ENCODE assay signal across 11 cellular contexts in genomic region chr10:17175551-17175950, GRCh38. TPM values are rescaled to one million over a fixed set of nuclear protein-coding genes. Genes with fewer than 3 reads are reported as not detected.
DNase-seq lines count a peak whose midpoint lies in the region; ATAC-seq and TF ChIP-seq lines count a peak whose summit lies in the region.
"Had no signal": no experiment of that assay in that cellular context is flagged by ENCODE, and none has a peak within 500 bp of the region (broad histone marks: within the 10 kb centered on the region; RNA-seq: fewer than 3 reads in every experiment).

No MANE protein-coding gene starts in this region.

- H3K4me2 ChIP-seq in smooth muscle cell: no peak overlapping the region
- H3K4me2 ChIP-seq: A549 had no signal

- in situ Hi-C loops in SK-MEL-5 (cut with HindIII; ENCODE audit: low pct_unique_long_range_greater_than_20kb, low sequenced_read_pairs): no loop called here

- H3K9me3 ChIP-seq in smooth muscle cell (replicated peaks; ENCODE audit: low read depth): no peaks in the 10 kb centered on the region
- H3K9me3 ChIP-seq: A549, breast epithelium had no signal

- no peaks in the 10 kb centered on the region for H3F3A ChIP-seq in smooth muscle cell (ENCODE audit: low read depth)

- peak overlapping the region; percentile 67 for H2AFZ ChIP-seq in smooth muscle cell (ENCODE audit: low read depth)

- no peaks in the 10 kb centered on the region for H3K36me3 ChIP-seq in smooth muscle cell (ENCODE audit: low read depth)
- H3K36me3 ChIP-seq: breast epithelium had no signal

- TF ChIP-seq CTCF in smooth muscle cell (IDR thresholded peaks at IDR 0.05; ENCODE audit: borderline replicate concordance, insufficient read depth, poor library complexity, severe bottlenecking): no peak

- DNase-seq in NOMO-1 (lab: John Stamatoyannopoulos, UW; ENCODE audit: unreplicated experiment in 2 of 2): peak; percentile 12 to 15
- DNase-seq in NOMO-1 treated with dmso at 0.1 percent for 144 hours (lab: John Stamatoyannopoulos, UW; ENCODE audit: unreplicated experiment): no peak
- DNase-seq in SK-MEL-5 (ENCODE audit: low read depth, low spot score): peak; percentile 33
- peak; percentile 17 for DNase-seq in fibroblast of gingiva (ENCODE audit: low read depth)
- DNase-seq in smooth muscle cell (lab: John Stamatoyannopoulos, UW; ENCODE audit: unreplicated experiment): no peak
- no peak for DNase-seq in left colon
- no peak for DNase-seq in T-helper 9 cell
- DNase-seq: NCI-H187 had no signal

- 80% methylated on average over 4 of the region's 4 CpGs for WGBS in smooth muscle cell (ENCODE audit: low lambda C conversion rate)

- no peaks in the 10 kb centered on the region for H3K27me3 ChIP-seq in smooth muscle cell (ENCODE audit: low read depth)
- H3K27me3 ChIP-seq: breast epithelium had no signal

- H3K9ac ChIP-seq in smooth muscle cell (ENCODE audit: low read depth): no peak overlapping the region

- no peaks in the 10 kb centered on the region for H3K79me2 ChIP-seq in smooth muscle cell (ENCODE audit: low read depth)

- peaks cover 26% of the 10 kb centered on the region for H3K4me1 ChIP-seq in smooth muscle cell (ENCODE audit: low read depth)
- H3K4me1 ChIP-seq: A549, breast epithelium had no signal

- intact Hi-C loops in left colon (cut with DNase I, micrococcal nuclease): no loop called here

- no peaks in the 10 kb centered on the region for H4K20me1 ChIP-seq in smooth muscle cell (ENCODE audit: low read depth)

- no peak overlapping the region for H3K4me3 ChIP-seq in smooth muscle cell
- H3K4me3 ChIP-seq: A549 had no signal

- no peak overlapping the region for H3K27ac ChIP-seq in smooth muscle cell (ENCODE audit: low read depth)
- H3K27ac ChIP-seq: A549, breast epithelium had no signal

- ATAC-seq in left colon (no peak), GM18870 (IDR thresholded peaks at IDR 0.05; ENCODE audit: unreplicated experiment) (no peak)
- ATAC-seq: A549 had no signal

RNA-seq across cellular contexts. Expression of gene TRDMT1, which starts 25.9 kb away (rescaled TPM):
- 8.0 and 9.7 TPM in 2 replicates for total RNA-seq in SK-MEL-5 (2014; rRNA removed; shearing (Covaris generic))
- 5.0 and 5.9 TPM in 2 replicates for polyA plus RNA-seq in SK-MEL-5 (2015; cell fraction: cytosol; rRNA removed)
- 9.1 and 17.5 TPM in 2 replicates for polyA plus RNA-seq in SK-MEL-5 (2015; cell fraction: nucleus; rRNA removed)
- total RNA-seq in smooth muscle cell (7.3 and 13.8 TPM in 2 replicates), left colon (1 to 10 TPM; 4.6 to 4.9 TPM)
- polyA plus RNA-seq in smooth muscle cell: 2.5 and 3.7 TPM in 2 replicates

RNA-seq across cellular contexts. Expression of gene CUBN, which starts 45.9 kb away (rescaled TPM):
- total RNA-seq in SK-MEL-5 (2014; rRNA removed; shearing (Covaris generic)): 4.9 and 7.8 TPM in 2 replicates
- polyA plus RNA-seq in SK-MEL-5 (2015; cell fraction: cytosol; rRNA removed): 1.7 and 3.4 TPM in 2 replicates
- 4.2 and 6.7 TPM in 2 replicates for polyA plus RNA-seq in SK-MEL-5 (2015; cell fraction: nucleus; rRNA removed)
- total RNA-seq in smooth muscle cell (1.7 and 4.7 TPM in 2 replicates), left colon (under 1 TPM; 0.37 to 0.42 TPM)
- polyA plus RNA-seq in smooth muscle cell: 0.33 and 0.62 TPM in 2 replicates

RNA-seq across cellular contexts. Expression of gene VIM, which starts 52.5 kb away (rescaled TPM):
- total RNA-seq in SK-MEL-5 (2014; rRNA removed; shearing (Covaris generic)): 2,222 and 2,306 TPM in 2 replicates
- 2,226 and 2,601 TPM in 2 replicates for polyA plus RNA-seq in SK-MEL-5 (2015; cell fraction: cytosol; rRNA removed)
- 999 and 1,074 TPM in 2 replicates for polyA plus RNA-seq in SK-MEL-5 (2015; cell fraction: nucleus; rRNA removed)
- total RNA-seq in smooth muscle cell (6,093 and 6,435 TPM in 2 replicates), left colon (100 to 1,000 TPM; 137 to 290 TPM)
- polyA plus RNA-seq in smooth muscle cell: 2,741 and 3,198 TPM in 2 replicates

Comparison
In these comparisons a context has a peak if more than half of its experiments do, and no peak if none do; other contexts are left out.
1. DNase-seq: peak in NOMO-1 (2 of 2), SK-MEL-5 (single experiment) and fibroblast of gingiva (single experiment); none in NOMO-1 treated with dmso at 0.1 percent for 144 hours (single experiment), smooth muscle cell (single experiment), left colon (0 of 2) and T-helper 9 cell (single experiment).